Comparison of ENCODE assay signal across 1 cellular context in genomic region chr9:121226186-121226585, GRCh38.
TF ChIP-seq lines count a peak whose summit lies in the region.

No MANE protein-coding gene starts in this region.

TF ChIP-seq in IMR-90, 13 proteins besides CTCF, POLR2A, EP300 and RAD21 (continued from another document):
- TF ChIP-seq, protein P1, sequence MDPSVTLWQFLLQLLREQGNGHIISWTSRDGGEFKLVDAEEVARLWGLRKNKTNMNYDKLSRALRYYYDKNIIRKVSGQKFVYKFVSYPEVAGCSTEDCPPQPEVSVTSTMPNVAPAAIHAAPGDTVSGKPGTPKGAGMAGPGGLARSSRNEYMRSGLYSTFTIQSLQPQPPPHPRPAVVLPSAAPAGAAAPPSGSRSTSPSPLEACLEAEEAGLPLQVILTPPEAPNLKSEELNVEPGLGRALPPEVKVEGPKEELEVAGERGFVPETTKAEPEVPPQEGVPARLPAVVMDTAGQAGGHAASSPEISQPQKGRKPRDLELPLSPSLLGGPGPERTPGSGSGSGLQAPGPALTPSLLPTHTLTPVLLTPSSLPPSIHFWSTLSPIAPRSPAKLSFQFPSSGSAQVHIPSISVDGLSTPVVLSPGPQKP (IDR thresholded peaks at IDR 0.05; ENCODE audit: borderline replicate concordance, low read depth, low read length) = no peak
- TF ChIP-seq BHLHE40 (IDR thresholded peaks at IDR 0.05; ENCODE audit: low read depth, low read length) (no peak), RCOR1 (IDR thresholded peaks at IDR 0.05; ENCODE audit: insufficient replicate concordance, low read length) (no peak), MAZ (IDR thresholded peaks at IDR 0.05; ENCODE audit: borderline replicate concordance, low read depth, low read length) (no peak), NFE2L2 (IDR thresholded peaks at IDR 0.05; ENCODE audit: low read depth, low read length) (no peak), MXI1 (IDR thresholded peaks at IDR 0.05; ENCODE audit: borderline replicate concordance, low read depth, low read length) (no peak)
- TF ChIP-seq, protein P2, sequence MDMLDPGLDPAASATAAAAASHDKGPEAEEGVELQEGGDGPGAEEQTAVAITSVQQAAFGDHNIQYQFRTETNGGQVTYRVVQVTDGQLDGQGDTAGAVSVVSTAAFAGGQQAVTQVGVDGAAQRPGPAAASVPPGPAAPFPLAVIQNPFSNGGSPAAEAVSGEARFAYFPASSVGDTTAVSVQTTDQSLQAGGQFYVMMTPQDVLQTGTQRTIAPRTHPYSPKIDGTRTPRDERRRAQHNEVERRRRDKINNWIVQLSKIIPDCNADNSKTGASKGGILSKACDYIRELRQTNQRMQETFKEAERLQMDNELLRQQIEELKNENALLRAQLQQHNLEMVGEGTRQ (IDR thresholded peaks at IDR 0.05; ENCODE audit: low read depth, low read length) = no peak
